In genomic region chr2:191441761-191442160, GRCh38 we compare ENCODE assay signal across 12 cellular contexts.
DNase-seq lines count a peak whose midpoint lies in the region; ATAC-seq and TF ChIP-seq lines count a peak whose summit lies in the region.
"Had no signal": no experiment of that assay in that cellular context is flagged by ENCODE, and none has a peak within 500 bp of the region (broad histone marks: within the 10 kb centered on the region; RNA-seq: fewer than 3 reads in every experiment).

No MANE protein-coding gene starts in this region.

- ATAC-seq in HG02870 (IDR thresholded peaks at IDR 0.05; ENCODE audit: unreplicated experiment), result no peak
- ATAC-seq in HG02759 (IDR thresholded peaks at IDR 0.05; ENCODE audit: unreplicated experiment), result no peak

- DNase-seq in cardiac muscle cell (ENCODE audit: low read depth in 1 of 2, low spot score in 1 of 2) (peak; percentile 6 to 25), right atrium auricular region (ENCODE audit: low spot score) (no peak), brain pericyte (ENCODE audit: low read depth, low spot score) (peak; percentile 5), vagina (ENCODE audit: extremely low spot score in 2 of 2) (no peak), cerebellum (ENCODE audit: low spot score) (no peak)
- DNase-seq: BE2C; erythroblast; kidney glomerular epithelial cell; stimulated activated CD4-positive, alpha-beta T cell treated with anti-CD3 and anti-CD28 coated beads, Interleukin-4, amount 100 ng/mL, for 4 hours had no signal

- peak overlapping the region; percentile 47 for H3K27ac ChIP-seq in cardiac muscle cell
- no peak overlapping the region for H3K27ac ChIP-seq in right atrium auricular region
- H3K27ac ChIP-seq in mesodermal cell (ENCODE audit: low read depth, low read length, severe bottlenecking), result peak overlapping the region; percentile 2
- peak overlapping the region; percentile 18 for H3K27ac ChIP-seq in vagina

- no peak for TF ChIP-seq POLR2A in vagina (IDR thresholded peaks at IDR 0.05)

- H3K9me3 ChIP-seq in cardiac muscle cell (ENCODE audit: low read depth) (no peaks in the 10 kb centered on the region), right atrium auricular region (no peaks in the 10 kb centered on the region), mesodermal cell (ENCODE audit: control insufficient read depth, low read length) (no peaks in the 10 kb centered on the region), vagina (no peaks in the 10 kb centered on the region)
- H3K9me3 ChIP-seq: BE2C had no signal

- H3K36me3 ChIP-seq in cardiac muscle cell (no peaks in the 10 kb centered on the region), right atrium auricular region (no peaks in the 10 kb centered on the region), mesodermal cell (ENCODE audit: control insufficient read depth, insufficient read depth, low read length) (no peaks in the 10 kb centered on the region), vagina (no peaks in the 10 kb centered on the region)
- H3K36me3 ChIP-seq: BE2C had no signal

- no peak for TF ChIP-seq CTCF in cardiac muscle cell (IDR thresholded peaks at IDR 0.05; ENCODE audit: low read depth, low read length)
- TF ChIP-seq CTCF in right atrium auricular region (IDR thresholded peaks at IDR 0.05), result no peak
- TF ChIP-seq CTCF in vagina (IDR thresholded peaks at IDR 0.05), result no peak

- intact Hi-C loops in vagina (cut with DNase I), result loop anchor here (2.0 kb wide), 1 partner anchor 19 kb away; no protein-coding TSS in a partner anchor

- H3K27me3 ChIP-seq in cardiac muscle cell (no peaks in the 10 kb centered on the region), right atrium auricular region (no peaks in the 10 kb centered on the region), vagina (no peaks in the 10 kb centered on the region)
- H3K27me3 ChIP-seq: BE2C had no signal

- H3K4me3 ChIP-seq in cardiac muscle cell (no peak overlapping the region), right atrium auricular region (no peak overlapping the region), mesodermal cell (ENCODE audit: extremely low read depth, insufficient read depth, low read length, poor library complexity, severe bottlenecking) (no peak overlapping the region), vagina (no peak overlapping the region)

- 90 to 93% methylated on average over 8 of the region's 9 CpGs for whole genome bisulfite sequencing in mesodermal cell (ENCODE audit: insufficient coverage in 2 of 2), 2 experiments

- peaks cover 12% of the 10 kb centered on the region for H3K4me1 ChIP-seq in cardiac muscle cell (ENCODE audit: low read depth)
- no peaks in the 10 kb centered on the region for H3K4me1 ChIP-seq in right atrium auricular region
- H3K4me1 ChIP-seq in mesodermal cell (ENCODE audit: control insufficient read depth, insufficient read depth, low read length, poor library complexity, severe bottlenecking), result no peaks in the 10 kb centered on the region
- H3K4me1 ChIP-seq in vagina, result no peaks in the 10 kb centered on the region

Comparison
In these comparisons a context has a peak if more than half of its experiments do, and no peak if none do; other contexts are left out.
1. DNase-seq: peak in cardiac muscle cell (2 of 2) and brain pericyte (single experiment); none in right atrium auricular region (single experiment), vagina (0 of 2) and cerebellum (single experiment).
2. H3K27ac ChIP-seq: peak in cardiac muscle cell (single experiment), mesodermal cell (single experiment) and vagina (single experiment); none in right atrium auricular region (0 of 2).